Comparison of ENCODE assay signal across 8 cellular contexts in the genomic region with DNA sequence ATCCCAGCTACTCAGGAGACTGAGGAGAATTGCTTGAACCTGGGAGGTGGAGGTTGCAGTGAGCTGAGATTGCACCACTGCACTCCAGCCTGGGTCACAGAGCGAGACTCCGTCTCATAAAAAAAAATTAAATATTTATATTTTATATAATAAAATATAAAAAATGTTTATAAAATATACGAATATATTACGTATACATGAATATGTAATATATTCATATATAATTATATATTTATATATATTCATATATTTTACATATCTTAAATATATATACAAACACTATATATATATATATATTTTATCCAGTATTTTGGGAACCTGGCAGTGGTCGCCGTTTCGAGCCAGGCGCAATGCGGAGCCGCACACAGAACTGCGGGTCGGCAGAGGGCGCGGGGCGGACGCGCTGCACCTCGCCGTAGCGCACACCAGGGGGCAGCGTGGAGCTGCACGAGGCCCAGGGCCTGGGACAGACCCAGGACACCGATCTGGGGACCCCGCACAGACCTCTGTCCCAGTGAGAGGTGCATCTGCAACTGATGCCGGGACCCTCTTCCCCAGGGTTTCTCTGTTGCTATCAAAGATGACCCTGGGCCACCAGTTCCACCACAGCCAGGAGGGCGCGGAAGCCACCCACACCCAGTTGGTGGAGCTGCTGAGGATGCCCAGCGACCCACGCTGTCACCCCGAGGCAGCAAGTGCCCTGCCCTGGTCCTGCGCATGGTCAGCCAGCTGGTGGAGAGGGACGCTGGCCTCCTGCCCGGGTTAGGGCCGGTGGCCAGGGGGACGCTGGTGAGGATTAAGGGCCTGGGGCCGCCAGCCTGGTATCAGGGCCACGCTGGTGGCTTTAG. TPM values are rescaled to one million over a fixed set of nuclear protein-coding genes. Genes with fewer than 3 reads are reported as not detected.
A peak's percentile ranks its signal among the peaks of the same experiment; 100 is the strongest.
DNase-seq lines count a peak whose midpoint lies in the region; ATAC-seq and TF ChIP-seq lines count a peak whose summit lies in the region.

No MANE protein-coding gene starts in this region.

- intact Hi-C loops in OCI-LY7 (cut with micrococcal nuclease; ENCODE audit: unreplicated experiment) = loop anchor here (1.0 kb wide), 1 partner anchor 287 kb away; no protein-coding TSS in a partner anchor

- no peaks in the 10 kb centered on the region for H3K9me3 ChIP-seq in OCI-LY7 (ENCODE audit: low read length)

- no peaks in the 10 kb centered on the region for H4K20me1 ChIP-seq in OCI-LY7 (ENCODE audit: insufficient read depth, low read length)

- H3K9me2 ChIP-seq in OCI-LY7 (ENCODE audit: insufficient read depth, low read length) = no peaks in the 10 kb centered on the region

- BruUV-seq in OCI-LY7 (replicated peaks; lab: Mats Ljungman, UMichigan) = no TSS peak

- no peak overlapping the region for H3K4me3 ChIP-seq in OCI-LY7 (ENCODE audit: low read depth, low read length, poor library complexity, severe bottlenecking)
- H3K4me3 ChIP-seq in retinal pigment epithelial cell (ENCODE audit: low read length) = no peak overlapping the region

- H3K4me2 ChIP-seq in OCI-LY7 (ENCODE audit: low read length) = no peak overlapping the region

- no peak overlapping the region for H3K27ac ChIP-seq in OCI-LY7 (ENCODE audit: low read depth, low read length, poor library complexity, severe bottlenecking)

- no peaks in the 10 kb centered on the region for H3K4me1 ChIP-seq in OCI-LY7 (ENCODE audit: insufficient read depth, low read length, poor library complexity, severe bottlenecking)

- DNase-seq in DMS53 (lab: John Stamatoyannopoulos, UW) (peak; percentile 69), OCI-LY7 (ENCODE audit: low spot score) (peak; percentile 55), germinal center (ENCODE audit: low spot score) (peak; percentile 78), retinal pigment epithelial cell (ENCODE audit: low read depth) (no peak)
- DNase-seq in activated T-helper 9 cell treated with anti-CD3 and anti-CD28 coated beads, Interleukin-2, amount 50 U/mL, for 16 hours (ENCODE audit: low read depth) = peak; percentile 47

- POLR2A ChIA-PET in OCI-LY7 (lab: Charles Lee) = no interaction called here

- no peaks in the 10 kb centered on the region for H3K79me2 ChIP-seq in OCI-LY7 (ENCODE audit: insufficient read depth, low read depth, low read length)

- H2AFZ ChIP-seq in OCI-LY7 (ENCODE audit: low read length) = no peak overlapping the region

- H3K36me3 ChIP-seq in OCI-LY7 (ENCODE audit: insufficient read depth, low read length) = peaks cover 6% of the 10 kb centered on the region

- ATAC-seq in GM21576 (IDR thresholded peaks at IDR 0.05; ENCODE audit: unreplicated experiment) (peak; percentile 66), HG03460 (IDR thresholded peaks at IDR 0.05; ENCODE audit: unreplicated experiment) (no peak), HG02852 (IDR thresholded peaks at IDR 0.05; ENCODE audit: unreplicated experiment) (no peak)

- TF ChIP-seq CTCF in OCI-LY7 (conservative IDR thresholded peaks at IDR 0.05; ENCODE audit: low read length) = peak; percentile 73
- peak; percentile 86 for TF ChIP-seq CTCF in retinal pigment epithelial cell (conservative IDR thresholded peaks at IDR 0.05; ENCODE audit: low read depth, low read length)

- CTCF ChIA-PET in OCI-LY7 (lab: Charles Lee; ENCODE audit: unreplicated experiment) = interaction anchor here (0.6 kb wide), 1 partner anchor 102 kb away, joined by 5 read pairs; no protein-coding TSS in a partner anchor

RNA-seq across cellular contexts. Expression of a gene that starts 22.7 kb away (rescaled TPM):
- total RNA-seq in OCI-LY7 (2014; rRNA removed; shearing (Covaris generic)) = 35.0 and 37.0 TPM in 2 replicates
- total RNA-seq in OCI-LY7 (2022) = 32.1 and 32.8 TPM in 2 replicates
